Comparison of ENCODE assay signal across 1 cellular context in the genomic region with DNA sequence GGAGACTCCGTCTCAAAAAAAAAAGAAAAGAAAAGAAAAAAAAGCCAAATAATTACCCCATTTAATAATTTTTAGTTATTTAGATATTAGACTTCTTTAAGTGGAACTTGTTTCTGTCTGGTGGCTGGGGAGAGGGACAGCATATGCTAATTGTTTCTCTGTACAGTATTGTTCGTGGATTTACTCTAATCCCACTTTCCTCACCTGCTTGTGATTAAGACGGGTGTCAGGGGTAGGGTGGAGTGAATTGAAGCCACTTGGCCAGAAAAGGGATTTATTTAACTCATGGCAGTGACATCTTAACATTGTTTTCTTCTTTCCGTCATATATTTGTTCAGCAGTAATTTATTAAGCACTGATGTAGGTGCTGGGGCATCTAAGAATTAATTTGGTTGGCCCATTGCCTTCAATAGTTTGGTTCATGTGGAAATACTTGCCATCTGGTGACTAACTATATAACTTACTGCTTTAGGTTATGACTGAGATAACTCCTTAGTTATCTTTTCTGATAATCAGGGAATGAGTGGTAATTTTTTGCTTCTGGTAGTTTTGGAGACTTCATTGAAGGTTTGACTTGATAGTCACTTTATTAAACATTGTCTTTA.
TF ChIP-seq lines count a peak whose summit lies in the region.

No MANE protein-coding gene starts in this region.

TF ChIP-seq in IMR-90, 13 proteins besides CTCF, POLR2A, EP300 and RAD21 (continued from another document):
- no peak for TF ChIP-seq ELK1 (IDR thresholded peaks at IDR 0.05; ENCODE audit: borderline replicate concordance, low read depth, low read length)
- TF ChIP-seq NFE2L2 (IDR thresholded peaks at IDR 0.05; ENCODE audit: low read depth, low read length): no peak
